21 cellular contexts compared by ENCODE assay signal in the genomic region with DNA sequence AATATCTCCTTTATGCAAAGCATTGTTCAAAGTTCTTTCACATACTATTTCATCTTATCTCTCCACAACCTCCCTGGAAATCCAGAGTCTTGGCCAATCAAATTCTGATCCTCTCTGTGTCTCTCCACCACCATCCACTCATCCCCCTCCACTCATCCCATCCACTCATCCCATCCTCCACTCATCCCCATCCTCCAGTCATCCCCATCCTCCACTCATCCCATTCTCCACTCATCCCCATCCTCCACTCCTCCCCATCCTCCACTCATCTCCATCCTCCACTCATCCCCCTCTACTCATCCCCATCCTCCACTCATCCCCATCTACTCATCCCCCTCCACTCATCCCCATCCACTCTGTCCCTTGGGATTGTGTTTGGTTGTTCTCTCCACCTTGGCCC.
A peak's percentile ranks its signal among the peaks of the same experiment; 100 is the strongest.
DNase-seq lines count a peak whose midpoint lies in the region; ATAC-seq and TF ChIP-seq lines count a peak whose summit lies in the region.
"Had no signal": no experiment of that assay in that cellular context is flagged by ENCODE, and none has a peak within 500 bp of the region (broad histone marks: within the 10 kb centered on the region; RNA-seq: fewer than 3 reads in every experiment).

No MANE protein-coding gene starts in this region.

- no peak overlapping the region for H3K27ac ChIP-seq in IMR-90 (ENCODE audit: insufficient read depth, low read length)
- H3K27ac ChIP-seq in effector memory CD4-positive, alpha-beta T cell (ENCODE audit: insufficient read depth, low read length, poor library complexity, severe bottlenecking) = peak overlapping the region; percentile 38
- H3K27ac ChIP-seq: body of pancreas, VCaP had no signal

- no peak for TF ChIP-seq POLR2A in IMR-90 (IDR thresholded peaks at IDR 0.05; ENCODE audit: low read depth, low read length)

- peaks cover 93% of the 10 kb centered on the region for H3K4me1 Mint-ChIP-seq in activated CD8-positive, alpha-beta memory T cell treated with anti-CD3 and anti-CD28 coated beads, Interleukin-2, amount 10 ng/mL, durations not matched to agents 7 days and 5 days
- peaks cover 48 to 83% of the 10 kb centered on the region in 2 donors for H3K4me1 Mint-ChIP-seq in stimulated activated naive B cell treated with anti-CD40 and anti-IgM and Interleukin-4, amounts not matched to agents 10 μg/mL and 1 μg/mL and 100 μg/mL, for 72 hours
- H3K4me1 Mint-ChIP-seq: H9, neural crest cell had no signal

- no peaks in the 10 kb centered on the region for H3K36me3 ChIP-seq in IMR-90 (ENCODE audit: control insufficient read depth, insufficient read depth, low read length)
- no peaks in the 10 kb centered on the region for H3K36me3 ChIP-seq in effector memory CD4-positive, alpha-beta T cell (ENCODE audit: control insufficient read depth, insufficient read depth, low read length)

- no peak for TF ChIP-seq RAD21 in IMR-90 (IDR thresholded peaks at IDR 0.05; ENCODE audit: low read length)

- in situ Hi-C loops in IMR-90 (cut with MboI; ENCODE audit: low sequenced_read_pairs) = no loop called here

- H3K27me3 Mint-ChIP-seq in activated CD8-positive, alpha-beta memory T cell treated with anti-CD3 and anti-CD28 coated beads, Interleukin-2, amount 10 ng/mL, durations not matched to agents 7 days and 5 days = no peaks in the 10 kb centered on the region
- no peaks in the 10 kb centered on the region for H3K27me3 Mint-ChIP-seq in stimulated activated naive B cell treated with anti-CD40 and anti-IgM and Interleukin-4, amounts not matched to agents 10 μg/mL and 1 μg/mL and 100 μg/mL, for 72 hours

- peaks cover 6% of the 10 kb centered on the region for H3K9me3 Mint-ChIP-seq in activated CD8-positive, alpha-beta memory T cell treated with anti-CD3 and anti-CD28 coated beads, Interleukin-2, amount 10 ng/mL, durations not matched to agents 7 days and 5 days (ENCODE audit: low read depth)
- peaks cover 7 to 16% of the 10 kb centered on the region in 2 donors for H3K9me3 Mint-ChIP-seq in stimulated activated naive B cell treated with anti-CD40 and anti-IgM and Interleukin-4, amounts not matched to agents 10 μg/mL and 1 μg/mL and 100 μg/mL, for 72 hours

- H3K36me3 Mint-ChIP-seq in activated CD8-positive, alpha-beta memory T cell treated with anti-CD3 and anti-CD28 coated beads, Interleukin-2, amount 10 ng/mL, durations not matched to agents 7 days and 5 days = peaks cover 72% of the 10 kb centered on the region
- peaks cover 54 to 77% of the 10 kb centered on the region in 2 donors for H3K36me3 Mint-ChIP-seq in stimulated activated naive B cell treated with anti-CD40 and anti-IgM and Interleukin-4, amounts not matched to agents 10 μg/mL and 1 μg/mL and 100 μg/mL, for 72 hours

- no peak overlapping the region for H2AFZ ChIP-seq in IMR-90 (replicated peaks; ENCODE audit: low read length, poor library complexity)

- peaks cover 2% of the 10 kb centered on the region; the same call in 1 of the 2 replicates for H3K4me1 ChIP-seq in IMR-90 (ENCODE audit: control insufficient read depth, insufficient read depth, low read length)
- peaks cover 45% of the 10 kb centered on the region for H3K4me1 ChIP-seq in effector memory CD4-positive, alpha-beta T cell (ENCODE audit: control insufficient read depth, insufficient read depth, low read length, poor library complexity, severe bottlenecking)
- H3K4me1 ChIP-seq: body of pancreas had no signal

- no peak overlapping the region for H3K23ac ChIP-seq in IMR-90 (ENCODE audit: low read depth, low read length)

- no peak overlapping the region for H2BK120ac ChIP-seq in IMR-90 (ENCODE audit: low read depth, low read length)

- no peak overlapping the region for H3K4ac ChIP-seq in IMR-90 (ENCODE audit: low read depth, low read length)

- H2BK20ac ChIP-seq in IMR-90 (ENCODE audit: low read depth, low read length) = no peak overlapping the region

- ATAC-seq in activated CD8-positive, alpha-beta memory T cell treated with anti-CD3 and anti-CD28 coated beads, Interleukin-2, amount 10 ng/mL, durations not matched to agents 7 days and 5 days = no peak
- ATAC-seq in IMR-90 (ENCODE audit: low read depth) (no peak), left lobe of liver (no peak), GM18861 (IDR thresholded peaks at IDR 0.05; ENCODE audit: unreplicated experiment) (no peak)
- ATAC-seq in stimulated activated naive B cell treated with anti-CD40 and anti-IgM and Interleukin-4, amounts not matched to agents 10 μg/mL and 1 μg/mL and 100 μg/mL, for 72 hours (replicated peaks) = no peak
- no peak for ATAC-seq in activated CD4-positive, CD25-positive, alpha-beta regulatory T cell treated with anti-CD3 and anti-CD28 coated beads, Interleukin-2, amount 50 U/mL, for 24 hours
- ATAC-seq: activated T-cell treated with anti-CD3 and anti-CD28 coated beads, Interleukin-2, amount 50 U/mL, for 4 hours; body of pancreas had no signal

- no peak overlapping the region for H3K4me3 Mint-ChIP-seq in activated CD8-positive, alpha-beta memory T cell treated with anti-CD3 and anti-CD28 coated beads, Interleukin-2, amount 10 ng/mL, durations not matched to agents 7 days and 5 days
- peak overlapping the region in 1 of 2 donors; percentile 27 for H3K4me3 Mint-ChIP-seq in stimulated activated naive B cell treated with anti-CD40 and anti-IgM and Interleukin-4, amounts not matched to agents 10 μg/mL and 1 μg/mL and 100 μg/mL, for 72 hours
- H3K4me3 Mint-ChIP-seq: activated T-cell treated with anti-CD3 and anti-CD28 coated beads, Interleukin-2, amount 50 U/mL, for 4 hours; H9; neural crest cell had no signal

- H3K9ac ChIP-seq in IMR-90 (ENCODE audit: low read depth, low read length) = no peak overlapping the region

- peaks cover 4% of the 10 kb centered on the region for H3K27me3 ChIP-seq in IMR-90 (ENCODE audit: control insufficient read depth, insufficient read depth, low read length)
- H3K27me3 ChIP-seq in effector memory CD4-positive, alpha-beta T cell (replicated peaks; ENCODE audit: control insufficient read depth, insufficient read depth, low read length, poor library complexity, severe bottlenecking) = no peaks in the 10 kb centered on the region
- H3K27me3 ChIP-seq: body of pancreas had no signal

- H3K9me1 ChIP-seq in IMR-90 (ENCODE audit: insufficient read depth, low read length) = peaks cover 6% of the 10 kb centered on the region; the same call in 1 of the 2 replicates

- CTCF ChIA-PET in activated CD8-positive, alpha-beta memory T cell treated with anti-CD3 and anti-CD28 coated beads, Interleukin-2, amount 10 ng/mL, durations not matched to agents 7 days and 5 days (lab: Charles Lee) = interaction anchor here (1.5 to 4.3 kb wide), 2 partner anchors 60 to 100 kb away, joined by 4 to 15 read pairs; partner anchors contain the start of gene BCL2
- CTCF ChIA-PET in IMR-90 (lab: Yijun Ruan, JAX) = no interaction called here

- H3K18ac ChIP-seq in IMR-90 (ENCODE audit: low read depth, low read length) = no peak overlapping the region

- H2BK15ac ChIP-seq in IMR-90 (ENCODE audit: low read depth, low read length) = no peak overlapping the region

- H3K9me3 ChIP-seq in IMR-90 (ENCODE audit: control insufficient read depth, insufficient read depth, low read length) = no peaks in the 10 kb centered on the region
- no peaks in the 10 kb centered on the region for H3K9me3 ChIP-seq in effector memory CD4-positive, alpha-beta T cell (ENCODE audit: control insufficient read depth, low read length)
- H3K9me3 ChIP-seq: body of pancreas had no signal

- no peak overlapping the region for H3K4me2 ChIP-seq in IMR-90 (ENCODE audit: low read depth, low read length)

- no peak overlapping the region for H3K4me3 ChIP-seq in IMR-90 (ENCODE audit: insufficient read depth, low read depth, low read length)
- H3K4me3 ChIP-seq in effector memory CD4-positive, alpha-beta T cell (ENCODE audit: insufficient read depth, low read depth, low read length, poor library complexity, severe bottlenecking) = no peak overlapping the region
- H3K4me3 ChIP-seq: body of pancreas had no signal

- no peak overlapping the region for H2AK5ac ChIP-seq in IMR-90 (ENCODE audit: low read depth, low read length)

- TF ChIP-seq CTCF in IMR-90 (conservative IDR thresholded peaks at IDR 0.05; ENCODE audit: low read depth, low read length) = no peak

- no peaks in the 10 kb centered on the region for H3K79me1 ChIP-seq in IMR-90 (ENCODE audit: low read depth in 1 of 2, low read length in 2 of 2)

- intact Hi-C loops in IMR-90 (cut with micrococcal nuclease) = no loop called here

- peak overlapping the region; percentile 67 for H2AK9ac ChIP-seq in IMR-90 (replicated peaks; ENCODE audit: low read depth, low read length, poor library complexity)

- H3K14ac ChIP-seq in IMR-90 (replicated peaks; ENCODE audit: low read depth, low read length) = no peak overlapping the region

- no peak for DNase-seq in activated CD8-positive, alpha-beta memory T cell treated with anti-CD3 and anti-CD28 coated beads, Interleukin-2, amount 10 ng/mL, durations not matched to agents 7 days and 5 days
- DNase-seq in activated CD8-positive, alpha-beta memory T cell treated with anti-CD3 and anti-CD28 coated beads, Interleukin-2, amount 50 U/mL, for 4 hours = no peak
- no peak for DNase-seq in IMR-90
- no peak for DNase-seq in effector memory CD4-positive, alpha-beta T cell
- no peak for DNase-seq in stimulated activated naive B cell treated with anti-CD40 and anti-IgM and Interleukin-4, amounts not matched to agents 10 μg/mL and 1 μg/mL and 100 μg/mL, for 72 hours
- no peak for DNase-seq in left lobe of liver (ENCODE audit: low spot score)
- DNase-seq: ACHN; activated T-cell treated with anti-CD3 and anti-CD28 coated beads, Interleukin-2, amount 50 U/mL, for 4 hours; body of pancreas; dermis blood vessel endothelial cell; DMS 273 treated with DMSO at 0.1 percent for 48 hours; H9; hypothalamus; NCI-H1105 treated with DMSO at 0.1 percent for 48 hours; NCI-H226; stimulated activated CD4-positive, alpha-beta T cell treated with anti-CD3 and anti-CD28 coated beads, Interleukin-2, amount 100 ng/mL, for 24 hours; stimulated activated CD8-positive, alpha-beta memory T cell treated with anti-CD3 and anti-CD28 coated beads, Interleukin-4, amount 100 ng/mL, for 48 hours had no signal

- no peak overlapping the region for H4K91ac ChIP-seq in IMR-90 (ENCODE audit: insufficient read depth, low read depth, low read length)

- H4K5ac ChIP-seq in IMR-90 (ENCODE audit: low read depth, low read length) = no peak overlapping the region

- no peak overlapping the region for H2BK5ac ChIP-seq in IMR-90 (ENCODE audit: low read depth, low read length, poor library complexity, severe bottlenecking)

- no TSS peak for BruUV-seq in IMR-90 (replicated peaks; lab: Mats Ljungman, UMichigan)

- POLR2A ChIA-PET in IMR-90 (lab: Charles Lee; ENCODE audit: unreplicated experiment) = no interaction called here

- dilution Hi-C loops in IMR-90 (cut with HindIII; ENCODE audit: low sequenced_read_pairs, unreplicated experiment) = no loop called here

- H4K20me1 ChIP-seq in IMR-90 (ENCODE audit: insufficient read depth, low read length) = no peaks in the 10 kb centered on the region

- peak overlapping the region; percentile 95 for H3K27ac Mint-ChIP-seq in activated CD8-positive, alpha-beta memory T cell treated with anti-CD3 and anti-CD28 coated beads, Interleukin-2, amount 10 ng/mL, durations not matched to agents 7 days and 5 days
- H3K27ac Mint-ChIP-seq in stimulated activated naive B cell treated with anti-CD40 and anti-IgM and Interleukin-4, amounts not matched to agents 10 μg/mL and 1 μg/mL and 100 μg/mL, for 72 hours = peak overlapping the region; percentile 72
- H3K27ac Mint-ChIP-seq: H9 had no signal

- H4K8ac ChIP-seq in IMR-90 (ENCODE audit: low read depth in 2 of 2, low read length in 2 of 2) = no peak overlapping the region

- H3K56ac ChIP-seq in IMR-90 (ENCODE audit: extremely low read depth, insufficient read depth, low read length) = no peak overlapping the region
